ENCODE assay signal across 9 cellular contexts in the genomic region with DNA sequence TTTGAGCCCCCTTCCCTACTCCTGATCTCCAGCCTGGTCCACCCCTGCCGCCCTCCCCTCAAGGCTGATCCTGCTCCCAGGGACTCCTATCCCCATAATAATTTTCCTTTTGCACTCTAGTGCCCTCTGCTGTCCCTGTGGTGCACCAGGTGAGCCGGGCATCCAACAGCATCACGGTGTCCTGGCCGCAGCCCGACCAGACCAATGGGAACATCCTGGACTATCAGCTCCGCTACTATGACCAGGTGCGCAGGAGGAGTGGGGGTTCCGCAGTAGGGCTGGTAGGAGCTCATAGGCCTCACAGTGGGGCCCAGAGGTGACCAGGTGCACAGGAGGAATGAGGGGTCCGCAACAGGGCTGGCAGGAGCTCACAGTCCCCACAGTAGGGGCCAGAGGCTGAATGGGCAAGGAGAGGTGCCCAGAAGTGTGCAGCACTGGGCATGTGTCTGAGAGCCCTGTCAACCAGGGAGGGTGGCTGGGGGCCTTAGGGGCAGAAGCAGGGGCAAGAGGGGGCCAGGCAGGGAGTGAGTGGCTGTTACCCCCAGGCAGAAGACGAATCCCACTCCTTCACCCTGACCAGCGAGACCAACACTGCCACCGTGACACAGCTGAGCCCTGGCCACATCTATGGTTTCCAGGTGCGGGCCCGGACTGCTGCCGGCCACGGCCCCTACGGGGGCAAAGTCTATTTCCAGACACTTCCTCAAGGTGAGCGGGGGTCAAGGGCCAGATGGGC. TPM values are rescaled to one million over a fixed set of nuclear protein-coding genes. Genes with fewer than 3 reads are reported as not detected.
DNase-seq lines count a peak whose midpoint lies in the region; ATAC-seq and TF ChIP-seq lines count a peak whose summit lies in the region.
"Had no signal": no experiment of that assay in that cellular context is flagged by ENCODE, and none has a peak within 500 bp of the region (broad histone marks: within the 10 kb centered on the region; RNA-seq: fewer than 3 reads in every experiment).

No MANE protein-coding gene starts in this region.

- no peaks in the 10 kb centered on the region for H3K4me1 Mint-ChIP-seq in activated T-helper 17 cell treated with anti-CD3 and anti-CD28 coated beads, Interleukin-2, amount 50 U/mL, for 72 hours
- H3K4me1 Mint-ChIP-seq in type B pancreatic cell (ENCODE audit: unreplicated experiment): no peaks in the 10 kb centered on the region

- H3K4me3 Mint-ChIP-seq in activated T-helper 17 cell treated with anti-CD3 and anti-CD28 coated beads, Interleukin-2, amount 50 U/mL, for 72 hours: no peak overlapping the region
- H3K4me3 Mint-ChIP-seq in type B pancreatic cell: no peak overlapping the region

- no peaks in the 10 kb centered on the region for H3K9me3 Mint-ChIP-seq in activated T-helper 17 cell treated with anti-CD3 and anti-CD28 coated beads, Interleukin-2, amount 50 U/mL, for 72 hours
- no peaks in the 10 kb centered on the region for H3K9me3 Mint-ChIP-seq in type B pancreatic cell

- H3K27me3 Mint-ChIP-seq in activated T-helper 17 cell treated with anti-CD3 and anti-CD28 coated beads, Interleukin-2, amount 50 U/mL, for 72 hours: no peaks in the 10 kb centered on the region
- peaks cover 6% of the 10 kb centered on the region for H3K27me3 Mint-ChIP-seq in type B pancreatic cell

- TF ChIP-seq CTCF in type B pancreatic cell (conservative IDR thresholded peaks at IDR 0.05): peak; percentile 66

- DNase-seq in DMS53 (lab: John Stamatoyannopoulos, UW): peak; percentile 56
- peak; percentile 65 for DNase-seq in HuH-7.5 (ENCODE audit: low spot score)
- peak; percentile 17 for DNase-seq in iris pigment epithelial cell (ENCODE audit: low read depth)
- DNase-seq in type B pancreatic cell (ENCODE audit: extremely low spot score, unreplicated experiment): no peak
- no peak for DNase-seq in UCSD-AML1 (lab: John Stamatoyannopoulos, UW; ENCODE audit: unreplicated experiment)
- DNase-seq in MV-4-11 (lab: John Stamatoyannopoulos, UW): no peak
- no peak for DNase-seq in ureter (ENCODE audit: low spot score)

- ATAC-seq in activated T-helper 17 cell treated with anti-CD3 and anti-CD28 coated beads, Interleukin-2, amount 50 U/mL, for 72 hours (replicated peaks): peak; percentile 34

- peaks cover 14% of the 10 kb centered on the region for H3K36me3 Mint-ChIP-seq in activated T-helper 17 cell treated with anti-CD3 and anti-CD28 coated beads, Interleukin-2, amount 50 U/mL, for 72 hours (ENCODE audit: low read depth)
- H3K36me3 Mint-ChIP-seq in type B pancreatic cell: no peaks in the 10 kb centered on the region

- no peak overlapping the region for H3K27ac Mint-ChIP-seq in activated T-helper 17 cell treated with anti-CD3 and anti-CD28 coated beads, Interleukin-2, amount 50 U/mL, for 72 hours
- no peak overlapping the region for H3K27ac Mint-ChIP-seq in type B pancreatic cell

RNA-seq across cellular contexts. Expression of gene EPHB6, which starts 11.7 kb away (rescaled TPM):
- total RNA-seq in activated T-helper 17 cell treated with anti-CD3 and anti-CD28 coated beads, Interleukin-2, amount 50 U/mL, for 72 hours: 10 to 100 TPM in 1 of 2 donors, 1 to 10 TPM in 1; 8.0 to 14.9 TPM
- 8.4 and 8.8 TPM in 2 replicates for total RNA-seq in type B pancreatic cell (ENCODE audit: low replicate concordance)
- total RNA-seq in ureter: 55.9 TPM

RNA-seq across cellular contexts. Expression of gene TRPV6, which starts 19.0 kb away (rescaled TPM):
- under 1 TPM in 1 of 2 donors, not detected in 1; 0.16 TPM for total RNA-seq in activated T-helper 17 cell treated with anti-CD3 and anti-CD28 coated beads, Interleukin-2, amount 50 U/mL, for 72 hours
- 5.4 and 8.1 TPM in 2 replicates for total RNA-seq in type B pancreatic cell (ENCODE audit: low replicate concordance)
- 27.7 TPM for total RNA-seq in ureter
- total RNA-seq: SJCRH30 had no signal

Comparison
In these comparisons a context has a peak if more than half of its experiments do, and no peak if none do; other contexts are left out.
1. DNase-seq: peak in DMS53 (single experiment), HuH-7.5 (single experiment) and iris pigment epithelial cell (single experiment); none in type B pancreatic cell (single experiment), UCSD-AML1 (single experiment), MV-4-11 (single experiment) and ureter (single experiment).